Comparison of ENCODE assay signal across 12 cellular contexts in genomic region chr9:93589688-93590087, GRCh38. TPM values are rescaled to one million over a fixed set of nuclear protein-coding genes. Genes with fewer than 3 reads are reported as not detected.
DNase-seq lines count a peak whose midpoint lies in the region; ATAC-seq, FAIRE-seq and TF ChIP-seq lines count a peak whose summit lies in the region.
"Had no signal": no experiment of that assay in that cellular context is flagged by ENCODE, and none has a peak within 500 bp of the region (broad histone marks: within the 10 kb centered on the region; RNA-seq: fewer than 3 reads in every experiment).

No MANE protein-coding gene starts in this region.

- H3K27me3 Mint-ChIP-seq in activated T-cell treated with anti-CD3 and anti-CD28 coated beads, Interleukin-2, amount 50 U/mL, for 24 hours, result no peaks in the 10 kb centered on the region

- H3K27me3 ChIP-seq in foreskin keratinocyte (no peaks in the 10 kb centered on the region), tibial nerve (no peaks in the 10 kb centered on the region)

- H3K36me3 ChIP-seq in tibial nerve, result no peaks in the 10 kb centered on the region
- H3K36me3 ChIP-seq: lower lobe of right lung had no signal

- H3K27ac ChIP-seq in foreskin keratinocyte, result no peak overlapping the region
- H3K27ac ChIP-seq in tibial nerve, result peak overlapping the region in 2 of 4 donors; percentile 25 to 36

- no peak for DNase-seq in activated T-cell treated with anti-CD3 and anti-CD28 coated beads, Interleukin-2, amount 50 U/mL, for 24 hours
- no peak for DNase-seq in activated T-cell treated with anti-CD3 and anti-CD28 coated beads, Interleukin-2, amount 50 U/mL, for 1 hour
- DNase-seq in activated CD8-positive, alpha-beta memory T cell treated with anti-CD3 and anti-CD28 coated beads, Interleukin-2, amount 50 U/mL, for 48 hours, result peak; percentile 25
- DNase-seq in kidney glomerular epithelial cell (lab: John Stamatoyannopoulos, UW) (peak; percentile 34), foreskin keratinocyte (no peak), H54 (ENCODE audit: insufficient read length, low spot score) (no peak), tibial nerve (ENCODE audit: low spot score in 2 of 2) (no peak)
- DNase-seq in stimulated activated CD8-positive, alpha-beta memory T cell treated with anti-CD3 and anti-CD28 coated beads, Interleukin-4, amount 100 ng/mL, for 48 hours, result peak; percentile 14
- DNase-seq: activated gamma-delta T cell treated with Interleukin-2 at 50 U/mL for 16 hours; KG1; lower lobe of right lung; stimulated activated CD4-positive, alpha-beta T cell treated with anti-CD3 and anti-CD28 coated beads, Interleukin-15, amount 100 ng/mL, for 24 hours had no signal

- TF ChIP-seq CTCF in foreskin keratinocyte (conservative IDR thresholded peaks at IDR 0.05), result no peak
- no peak for TF ChIP-seq CTCF in tibial nerve (IDR thresholded peaks at IDR 0.05)

- H3K9me3 ChIP-seq in tibial nerve, result peaks cover 0 to under 1% (median 0%) of the 10 kb centered on the region in 4 donors
- H3K9me3 ChIP-seq: lower lobe of right lung had no signal

- no peak for FAIRE-seq in H54 (lab: Jason Lieb, UNC)

- H3K9me3 Mint-ChIP-seq in activated T-cell treated with anti-CD3 and anti-CD28 coated beads, Interleukin-2, amount 50 U/mL, for 24 hours, result peaks cover 3% of the 10 kb centered on the region

- no peak for TF ChIP-seq POLR2A in H54 (IDR thresholded peaks at IDR 0.05; ENCODE audit: low read depth, low read length)
- no peak for TF ChIP-seq POLR2A in tibial nerve (IDR thresholded peaks at IDR 0.05)

- 13 to 22% methylated on average over 8 of the region's 8 CpGs for WGBS in tibial nerve, 2 donors

- H3K36me3 Mint-ChIP-seq in activated T-cell treated with anti-CD3 and anti-CD28 coated beads, Interleukin-2, amount 50 U/mL, for 24 hours (ENCODE audit: low read depth), result peaks cover 3% of the 10 kb centered on the region

- H3K4me1 ChIP-seq in foreskin keratinocyte (no peaks in the 10 kb centered on the region), tibial nerve (peaks cover 0 to 92% (median 36%) of the 10 kb centered on the region in 4 donors)

- H3K4me3 ChIP-seq in tibial nerve, result no peak overlapping the region
- H3K4me3 ChIP-seq: lower lobe of right lung had no signal

- peaks cover 78% of the 10 kb centered on the region for H3K4me1 Mint-ChIP-seq in activated T-cell treated with anti-CD3 and anti-CD28 coated beads, Interleukin-2, amount 50 U/mL, for 24 hours (ENCODE audit: low read depth)

- no peak for TF ChIP-seq EP300 in tibial nerve (IDR thresholded peaks at IDR 0.05)

- peak overlapping the region; percentile 39 for H3K27ac Mint-ChIP-seq in activated T-cell treated with anti-CD3 and anti-CD28 coated beads, Interleukin-2, amount 50 U/mL, for 24 hours

- ATAC-seq in foreskin keratinocyte, result no peak
- ATAC-seq: lower lobe of right lung had no signal

- H3K4me3 Mint-ChIP-seq in activated T-cell treated with anti-CD3 and anti-CD28 coated beads, Interleukin-2, amount 50 U/mL, for 24 hours, result no peak overlapping the region

RNA-seq across cellular contexts. Expression of gene PHF2, which starts 13.3 kb away (rescaled TPM):
- total RNA-seq in foreskin keratinocyte (15.4 and 17.9 TPM in 2 replicates), tibial nerve (10 to 100 TPM; 36.6 to 41.7 (median 38.6) TPM)
- 8.6 and 9.1 TPM in 2 replicates for polyA plus RNA-seq in foreskin keratinocyte

Comparison
In these comparisons a context has a peak if more than half of its experiments do, and no peak if none do; other contexts are left out.
1. DNase-seq: peak in activated CD8-positive, alpha-beta memory T cell treated with anti-CD3 and anti-CD28 coated beads, Interleukin-2, amount 50 U/mL, for 48 hours (single experiment), kidney glomerular epithelial cell (single experiment) and stimulated activated CD8-positive, alpha-beta memory T cell treated with anti-CD3 and anti-CD28 coated beads, Interleukin-4, amount 100 ng/mL, for 48 hours (single experiment); none in activated T-cell treated with anti-CD3 and anti-CD28 coated beads, Interleukin-2, amount 50 U/mL, for 24 hours (single experiment), activated T-cell treated with anti-CD3 and anti-CD28 coated beads, Interleukin-2, amount 50 U/mL, for 1 hour (single experiment), foreskin keratinocyte (0 of 2), H54 (single experiment) and tibial nerve (0 of 2).